In the genomic region with DNA sequence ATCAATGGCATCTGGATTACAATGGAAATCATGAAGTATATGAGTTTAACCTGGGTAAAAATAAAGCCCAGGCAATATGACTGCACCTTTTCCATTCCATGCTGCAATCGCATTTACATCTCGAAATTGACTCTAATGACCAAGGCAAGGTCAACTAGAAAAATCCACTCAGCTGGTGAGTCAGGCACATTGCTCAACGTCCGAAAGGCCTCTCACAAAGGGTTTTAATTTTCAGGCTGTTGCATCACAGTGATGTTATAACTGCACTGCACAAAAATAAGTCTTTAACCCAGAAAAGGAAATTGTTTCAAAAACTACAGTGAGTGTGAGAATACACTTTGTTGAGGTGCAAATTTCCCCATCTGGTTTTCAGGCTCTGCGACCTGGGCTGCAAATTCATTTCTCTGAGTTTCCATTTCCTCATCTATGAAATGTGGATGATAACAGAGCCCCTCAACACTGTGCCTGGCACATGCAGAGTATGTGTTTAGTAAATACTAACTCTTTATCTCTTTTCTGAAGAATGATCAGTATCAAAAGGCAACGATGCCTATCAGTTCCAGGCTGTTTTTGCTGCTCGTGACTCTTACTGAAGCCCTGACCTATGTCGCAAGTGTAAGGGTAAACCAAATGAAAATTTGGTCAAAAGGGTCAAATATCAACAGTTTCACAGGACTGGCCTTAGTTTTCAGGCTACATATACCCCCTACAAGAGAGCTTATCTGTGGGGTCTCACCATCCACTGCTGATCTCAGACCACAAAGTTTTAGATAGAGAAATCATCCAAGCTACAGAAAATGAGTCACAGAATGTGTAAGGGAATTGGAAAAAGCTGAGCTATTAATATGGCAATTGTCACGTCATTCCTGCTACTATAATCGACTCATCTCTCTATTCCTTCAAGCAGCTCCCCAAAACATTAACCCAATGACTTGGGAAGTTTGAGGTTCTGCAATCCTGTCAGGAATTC, we compare ENCODE assay signal across 8 cellular contexts. TPM values are rescaled to one million over a fixed set of nuclear protein-coding genes. Genes with fewer than 3 reads are reported as not detected.
DNase-seq lines count a peak whose midpoint lies in the region; ATAC-seq, FAIRE-seq and TF ChIP-seq lines count a peak whose summit lies in the region.

No MANE protein-coding gene starts in this region.

- peak; percentile 96 for FAIRE-seq in HepG2 (lab: Jason Lieb, UNC)

- TF ChIP-seq EP300 in HepG2 (IDR thresholded peaks at IDR 0.05; ENCODE audit: low read depth in 2 of 2, low read length in 2 of 2) = peak; percentile 83 to 89; a peak in 3 of 4 replicates
- peak; percentile 79 for TF ChIP-seq EP300 in HepG2 (CRISPR knock-in tag; IDR thresholded peaks at IDR 0.05; ENCODE audit: borderline replicate concordance)

- H2AFZ ChIP-seq in MM.1S (ENCODE audit: low read length) (no peak overlapping the region), HepG2 (ENCODE audit: low read length) (no peak overlapping the region)

- no peaks in the 10 kb centered on the region for H3K9me2 ChIP-seq in MM.1S (replicated peaks; ENCODE audit: insufficient read depth, low read length)

- no TSS peak for BruUV-seq in HepG2 (replicated peaks; lab: Mats Ljungman, UMichigan)

- H4K20me1 ChIP-seq in BLaER1 (peaks cover 87% of the 10 kb centered on the region), MM.1S (ENCODE audit: insufficient read depth, low read length) (peaks cover 55% of the 10 kb centered on the region), HepG2 (ENCODE audit: insufficient read depth, low read length) (peaks cover 81% of the 10 kb centered on the region)

- intact Hi-C loops in HepG2 (cut with micrococcal nuclease; ENCODE audit: unreplicated experiment) (loop anchor here (1.0 kb wide), 1 partner anchor 222 kb away; no protein-coding TSS in a partner anchor), upper lobe of right lung (cut with DNase I) (loop anchor here (10.0 kb wide), 1 partner anchor 385 kb away; no protein-coding TSS in a partner anchor)

- POLR2A ChIA-PET in HepG2 (lab: Yijun Ruan, JAX) = interaction anchor here (1.3 to 6.3 kb wide), 7 partner anchors 9 to 382 kb away, joined by 3 to 53 read pairs (median 9); no protein-coding TSS in a partner anchor

- DNase-seq in MM.1S (peak; percentile 49), amniotic stem cell (lab: John Stamatoyannopoulos, UW) (peak; percentile 94), HepG2 (ENCODE audit: low spot score) (peak; percentile 92), upper lobe of right lung (peak; percentile 68)

- peak; percentile 18; the same call in 2 of the 3 replicates for ATAC-seq in HepG2
- peak; percentile 21 for ATAC-seq in upper lobe of right lung
- no peak for ATAC-seq in HG03095 (IDR thresholded peaks at IDR 0.05; ENCODE audit: unreplicated experiment)
- ATAC-seq in HG03135 (IDR thresholded peaks at IDR 0.05; ENCODE audit: unreplicated experiment) = no peak
- ATAC-seq in GM21619 (IDR thresholded peaks at IDR 0.05; ENCODE audit: unreplicated experiment) = no peak

- in situ Hi-C loops in HepG2 (cut with HindIII; ENCODE audit: extremely low pct_ligation_motif_present, low pct_unique_long_range_greater_than_20kb) = loop anchor here (5.0 kb wide), 2 partner anchors 57 to 227 kb away; a partner anchor contains a TSS

- H3K4me1 ChIP-seq in BLaER1 (peaks cover 48% of the 10 kb centered on the region), MM.1S (ENCODE audit: low read length) (peaks cover 34% of the 10 kb centered on the region), HepG2 (ENCODE audit: insufficient read depth, low read length) (peaks cover 55% of the 10 kb centered on the region), upper lobe of right lung (peaks cover 32% of the 10 kb centered on the region)

- peaks cover 95% of the 10 kb centered on the region for H3K79me2 ChIP-seq in MM.1S (ENCODE audit: low read length)
- peaks cover 94% of the 10 kb centered on the region for H3K79me2 ChIP-seq in HepG2 (ENCODE audit: insufficient read depth, low read length)

- H3K9me3 ChIP-seq in BLaER1 (no peaks in the 10 kb centered on the region), MM.1S (replicated peaks; ENCODE audit: insufficient read depth, low read length) (no peaks in the 10 kb centered on the region), HepG2 (ENCODE audit: low read length) (no peaks in the 10 kb centered on the region), upper lobe of right lung (no peaks in the 10 kb centered on the region)

- TF ChIP-seq RAD21 in HepG2 (CRISPR knock-in tag; IDR thresholded peaks at IDR 0.05) = no peak

- CTCF ChIA-PET in HepG2 (lab: Yijun Ruan, JAX; ENCODE audit: low intra/inter-chr PET ratio, low total read pairs) = no interaction called here

- 0 out of 2 replicates have a peak, but pooled peaks cover under 1% of the 10 kb centered on the region for H3K27me3 ChIP-seq in BLaER1
- no peaks in the 10 kb centered on the region for H3K27me3 ChIP-seq in MM.1S (replicated peaks; ENCODE audit: insufficient read depth, low read length)
- no peaks in the 10 kb centered on the region; a peak in 1 of 5 replicates for H3K27me3 ChIP-seq in HepG2 (ENCODE audit: control insufficient read depth in 1 of 2, insufficient read depth in 2 of 2, low read length in 2 of 2)
- no peaks in the 10 kb centered on the region for H3K27me3 ChIP-seq in upper lobe of right lung

- WGBS in HepG2 (ENCODE audit: low lambda C conversion rate) = 3% methylated on average over 10 of the region's 10 CpGs

- H3K27ac ChIP-seq in BLaER1 (no peak overlapping the region), MM.1S (ENCODE audit: low read length) (peak overlapping the region; percentile 70; the same call in 1 of the 2 replicates), HepG2 (ENCODE audit: extremely low read length, insufficient read depth, low read length) (peak overlapping the region; percentile 83), upper lobe of right lung (peak overlapping the region; percentile 38)

- peak in 1 of 2 experiments; percentile 37; a peak in 2 of 4 replicates for TF ChIP-seq POLR2A in HepG2 (IDR thresholded peaks at IDR 0.05; ENCODE audit: insufficient read depth in 1 of 2, low read depth in 2 of 2, low read length in 2 of 2)

- H3K9ac ChIP-seq in BLaER1 = peak overlapping the region; percentile 36; the same call in 1 of the 2 replicates
- peak overlapping the region; percentile 94 for H3K9ac ChIP-seq in MM.1S (ENCODE audit: low read length)
- peak overlapping the region; percentile 79 for H3K9ac ChIP-seq in HepG2 (ENCODE audit: insufficient read depth, low read depth, low read length)

- peaks cover 12% of the 10 kb centered on the region for H3K36me3 ChIP-seq in BLaER1
- no peaks in the 10 kb centered on the region; the same call in 1 of the 2 replicates for H3K36me3 ChIP-seq in MM.1S (replicated peaks; ENCODE audit: insufficient read depth, low read length)
- H3K36me3 ChIP-seq in HepG2 (replicated peaks in 1 of 2; ENCODE audit: control insufficient read depth in 1 of 2, insufficient read depth in 2 of 2, low read length in 2 of 2) = peaks cover 2 to 14% of the 10 kb centered on the region in 2 experiments; a peak in 4 of 5 replicates
- no peaks in the 10 kb centered on the region for H3K36me3 ChIP-seq in upper lobe of right lung

- no peak for TF ChIP-seq CTCF in MM.1S (IDR thresholded peaks at IDR 0.05; ENCODE audit: low read length)
- TF ChIP-seq CTCF in HepG2 (CRISPR knock-in tag; IDR thresholded peaks at IDR 0.05) = no peak
- TF ChIP-seq CTCF in upper lobe of right lung (IDR thresholded peaks at IDR 0.05) = no peak

- 0 out of 2 replicates have a peak overlapping the region, but pooled peaks have one; percentile 92 for H3K4me3 ChIP-seq in BLaER1
- H3K4me3 ChIP-seq in MM.1S (ENCODE audit: low read length) = peak overlapping the region; percentile 95
- peak overlapping the region; percentile 87 to 98 (median 91) for H3K4me3 ChIP-seq in HepG2 (replicated peaks in 1 of 3; ENCODE audit: insufficient read depth in 1 of 3, low read depth in 2 of 3, low read length in 3 of 3)
- H3K4me3 ChIP-seq in upper lobe of right lung = no peak overlapping the region

- H3K4me2 ChIP-seq in BLaER1 (peak overlapping the region; percentile 80), MM.1S (ENCODE audit: low read depth, low read length) (peak overlapping the region; percentile 89), HepG2 (ENCODE audit: low read depth, low read length) (peak overlapping the region; percentile 93)

- H3F3A ChIP-seq in MM.1S (ENCODE audit: insufficient read depth, low read length) = peaks cover 46% of the 10 kb centered on the region

RNA-seq across cellular contexts. Expression of a gene that starts 4.1 kb away (rescaled TPM):
- total RNA-seq in HepG2 (2016; rRNA removed; fragmentation: Illumina TruSeq; extraction: Trizol) (46.6 and 64.2 TPM in 2 replicates), upper lobe of right lung (26.2 TPM)
- total RNA-seq in HepG2 (2016; cell fraction: cytosol; rRNA removed; fragmentation: Illumina TruSeq; extraction: Trizol; ENCODE audit: low read depth) = 18.6 and 18.8 TPM in 2 replicates
- total RNA-seq in HepG2 (2016; cell fraction: insoluble cytoplasmic fraction; rRNA removed; fragmentation: Illumina TruSeq; extraction: Trizol) = 47.3 and 58.6 TPM in 2 replicates
- total RNA-seq in HepG2 (2016; cell fraction: membrane; rRNA removed; fragmentation: Illumina TruSeq; extraction: Trizol) = 51.6 and 55.2 TPM in 2 replicates
- 40.8 and 41.0 TPM in 2 replicates for total RNA-seq in HepG2 (2016; cell fraction: nucleus; rRNA removed; fragmentation: Illumina TruSeq; extraction: Trizol)
- polyA plus RNA-seq in HepG2 (2011; rRNA removed) = 53.3 and 54.2 TPM in 2 replicates
- polyA plus RNA-seq in HepG2 (2011; cell fraction: cytosol; rRNA removed) = 29.8 and 53.6 TPM in 2 replicates
- 29.7 and 44.8 TPM in 2 replicates for polyA plus RNA-seq in HepG2 (2011; cell fraction: nucleus; rRNA removed)
- 130 and 149 TPM in 2 replicates for polyA plus RNA-seq in HepG2 (2012)
- 17.0 and 17.2 TPM in 2 replicates for polyA plus RNA-seq in HepG2 (2016; cell fraction: cytosol; fragmentation: Illumina TruSeq; extraction: Trizol; ENCODE audit: low read depth)
- polyA plus RNA-seq in HepG2 (2016; cell fraction: insoluble cytoplasmic fraction; fragmentation: Illumina TruSeq; extraction: Trizol; ENCODE audit: low read depth) = 63.4 and 71.3 TPM in 2 replicates
- 31.4 and 33.0 TPM in 2 replicates for polyA plus RNA-seq in HepG2 (2016; cell fraction: membrane; fragmentation: Illumina TruSeq; extraction: Trizol; ENCODE audit: low read depth)
- polyA plus RNA-seq in HepG2 (2016; cell fraction: nucleus; fragmentation: Illumina TruSeq; extraction: Trizol; ENCODE audit: insufficient read depth, low read depth) = 62.8 and 69.5 TPM in 2 replicates
- polyA minus RNA-seq in HepG2 (2011; rRNA and poly(A)+ RNA removed; ENCODE audit: low replicate concordance) = 5.0 and 22.1 TPM in 2 replicates
- polyA minus RNA-seq in HepG2 (2011; cell fraction: cytosol; rRNA and poly(A)+ RNA removed) = 62.9 and 76.1 TPM in 2 replicates
- polyA minus RNA-seq in HepG2 (2011; cell fraction: nucleus; rRNA and poly(A)+ RNA removed) = 40.8 and 68.5 TPM in 2 replicates

RNA-seq across cellular contexts. Expression of a gene that starts 57.8 kb away (rescaled TPM):
- total RNA-seq in HepG2 (2016; rRNA removed; fragmentation: Illumina TruSeq; extraction: Trizol) (31.9 and 35.7 TPM in 2 replicates), upper lobe of right lung (18.6 TPM)
- 8.8 and 9.3 TPM in 2 replicates for total RNA-seq in HepG2 (2016; cell fraction: cytosol; rRNA removed; fragmentation: Illumina TruSeq; extraction: Trizol; ENCODE audit: low read depth)
- 35.1 and 35.8 TPM in 2 replicates for total RNA-seq in HepG2 (2016; cell fraction: insoluble cytoplasmic fraction; rRNA removed; fragmentation: Illumina TruSeq; extraction: Trizol)
- total RNA-seq in HepG2 (2016; cell fraction: membrane; rRNA removed; fragmentation: Illumina TruSeq; extraction: Trizol) = 12.0 and 14.2 TPM in 2 replicates
- total RNA-seq in HepG2 (2016; cell fraction: nucleus; rRNA removed; fragmentation: Illumina TruSeq; extraction: Trizol) = 36.5 and 38.2 TPM in 2 replicates
- 20.7 and 25.8 TPM in 2 replicates for polyA plus RNA-seq in HepG2 (2011; rRNA removed)
- polyA plus RNA-seq in HepG2 (2011; cell fraction: cytosol; rRNA removed) = 13.1 and 18.4 TPM in 2 replicates
- polyA plus RNA-seq in HepG2 (2011; cell fraction: nucleus; rRNA removed) = 45.4 and 46.7 TPM in 2 replicates
- polyA plus RNA-seq in HepG2 (2012) = 43.3 and 56.0 TPM in 2 replicates
- 5.2 and 6.3 TPM in 2 replicates for polyA plus RNA-seq in HepG2 (2016; cell fraction: cytosol; fragmentation: Illumina TruSeq; extraction: Trizol; ENCODE audit: low read depth)
- 36.1 and 36.2 TPM in 2 replicates for polyA plus RNA-seq in HepG2 (2016; cell fraction: insoluble cytoplasmic fraction; fragmentation: Illumina TruSeq; extraction: Trizol; ENCODE audit: low read depth)
- 8.4 and 9.7 TPM in 2 replicates for polyA plus RNA-seq in HepG2 (2016; cell fraction: membrane; fragmentation: Illumina TruSeq; extraction: Trizol; ENCODE audit: low read depth)
- polyA plus RNA-seq in HepG2 (2016; cell fraction: nucleus; fragmentation: Illumina TruSeq; extraction: Trizol; ENCODE audit: insufficient read depth, low read depth) = 31.0 and 33.2 TPM in 2 replicates
- polyA minus RNA-seq in HepG2 (2011; rRNA and poly(A)+ RNA removed; ENCODE audit: low replicate concordance) = 2.2 and 5.5 TPM in 2 replicates
- 8.7 and 13.5 TPM in 2 replicates for polyA minus RNA-seq in HepG2 (2011; cell fraction: cytosol; rRNA and poly(A)+ RNA removed)
- 115 and 125 TPM in 2 replicates for polyA minus RNA-seq in HepG2 (2011; cell fraction: nucleus; rRNA and poly(A)+ RNA removed)

Comparison
In these comparisons a context has a peak if more than half of its experiments do, and no peak if none do; other contexts are left out.
1. H3K9ac ChIP-seq: peak in every context shown above with its lines; median percentile 94 in MM.1S; 79 in HepG2; 36 in BLaER1.
2. ATAC-seq: peak in HepG2 (single experiment) and upper lobe of right lung (single experiment); none in HG03095 (single experiment), HG03135 (single experiment) and GM21619 (single experiment).
3. Peak in every context shown above with its lines, with median percentiles within 50 percentile points of each other: H3K4me2 ChIP-seq and DNase-seq.